In the genomic region with DNA sequence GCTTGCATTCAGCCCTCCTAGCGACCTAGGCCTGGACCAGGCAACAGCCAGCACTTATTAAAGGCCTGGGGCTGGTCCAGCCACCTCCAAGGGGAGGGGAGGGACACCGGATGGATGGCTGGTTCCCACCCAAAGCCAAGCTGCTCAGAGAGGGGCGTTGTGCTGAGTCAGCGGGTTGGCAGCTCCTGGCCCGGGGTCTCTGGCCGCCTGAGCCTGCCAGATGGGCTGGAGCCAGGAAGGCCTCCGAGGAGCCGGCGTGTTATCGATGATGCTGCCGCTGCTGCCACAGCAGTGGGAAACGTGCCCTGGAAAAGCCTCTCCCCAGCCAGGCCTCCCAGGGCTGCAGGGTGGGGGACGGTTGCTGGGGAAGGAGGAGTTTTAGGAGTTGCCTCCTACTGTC, we compare ENCODE assay signal across 1 cellular context.
TF ChIP-seq lines count a peak whose summit lies in the region.

No MANE protein-coding gene starts in this region.

TF ChIP-seq in IMR-90, 13 proteins besides CTCF, POLR2A, EP300 and RAD21:
- TF ChIP-seq MAFK (IDR thresholded peaks at IDR 0.05; ENCODE audit: low read depth, low read length) (peak; percentile 96), BHLHE40 (IDR thresholded peaks at IDR 0.05; ENCODE audit: low read depth, low read length) (peak; percentile 56; the same call in 1 of the 2 replicates), SMC3 (IDR thresholded peaks at IDR 0.05; ENCODE audit: low read depth, low read length) (no peak), MXI1 (IDR thresholded peaks at IDR 0.05; ENCODE audit: borderline replicate concordance, low read depth, low read length) (no peak), FOS (IDR thresholded peaks at IDR 0.05; ENCODE audit: low read depth, low read length) (no peak)
